ENCODE assay signal across 17 cellular contexts in genomic region chr2:6459138-6459537, GRCh38.
"Had no signal": no experiment of that assay in that cellular context is flagged by ENCODE, and none has a peak within 500 bp of the region (broad histone marks: within the 10 kb centered on the region; RNA-seq: fewer than 3 reads in every experiment).

No MANE protein-coding gene starts in this region.

- H3K4me1 ChIP-seq: tibial artery, upper lobe of left lung, vagina had no signal

- H3K79me2 ChIP-seq: hepatocyte had no signal

- H3K36me3 ChIP-seq: tibial artery, upper lobe of left lung, vagina had no signal

- H3K4me2 ChIP-seq: hepatocyte, smooth muscle cell had no signal

- ATAC-seq: left colon, left ventricle myocardium superior had no signal

- H3K27me3 Mint-ChIP-seq: naive B cell had no signal

- DNase-seq: cortex of kidney; dorsolateral prefrontal cortex; effector CD8-positive, alpha-beta T cell; foreskin melanocyte; head of caudate nucleus; left colon; left ventricle myocardium superior; mesendoderm; naive B cell; stimulated activated CD4-positive, alpha-beta T cell treated with anti-CD3 and anti-CD28 coated beads, Interleukin-1b, Interleukin-23, amount 100 ng/mL, for 48 hours; stimulated activated CD4-positive, alpha-beta T cell treated with anti-CD3 and anti-CD28 coated beads, Interleukin-4, amount 100 ng/mL, for 24 hours; stimulated activated naive CD4-positive, alpha-beta T cell treated with Interleukin-2 at 50 U/mL for 16 hours; tibial artery had no signal

- H3K27ac ChIP-seq: dorsolateral prefrontal cortex, hepatocyte, tibial artery, upper lobe of left lung, vagina had no signal

- H3K9me3 ChIP-seq: vagina had no signal

- H2AFZ ChIP-seq: hepatocyte had no signal

- H3K27me3 ChIP-seq: dorsolateral prefrontal cortex, hepatocyte, tibial artery, upper lobe of left lung, vagina had no signal

- H3K4me1 Mint-ChIP-seq: naive B cell had no signal

- H3K4me3 ChIP-seq: dorsolateral prefrontal cortex, hepatocyte, smooth muscle cell, tibial artery, upper lobe of left lung, vagina had no signal

- H3K4me3 Mint-ChIP-seq: naive B cell had no signal
